1 cellular context compared by ENCODE assay signal in the genomic region with DNA sequence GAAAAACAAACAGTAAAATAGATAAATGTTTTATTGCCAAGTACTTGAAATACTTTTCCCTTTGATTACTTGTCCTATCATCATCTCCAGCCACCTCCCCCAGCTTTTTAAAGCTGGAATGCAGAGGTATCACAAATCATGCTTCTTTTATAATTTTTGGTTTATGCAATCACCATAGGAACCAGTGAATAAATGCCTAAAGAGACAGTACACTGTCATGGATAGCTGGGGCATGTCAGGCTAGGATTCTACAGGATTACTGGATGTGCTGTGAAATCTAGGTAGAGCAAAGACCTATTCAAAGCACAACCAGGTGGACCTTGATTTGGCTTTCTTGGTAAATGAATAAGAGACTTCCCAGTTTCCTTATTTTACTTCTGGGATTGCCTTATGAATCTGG.
TF ChIP-seq lines count a peak whose summit lies in the region.

No MANE protein-coding gene starts in this region.

TF ChIP-seq in SK-N-SH treated with all-trans-retinoic acid at 6 μM for 48 hours, 23 proteins besides CTCF, POLR2A, EP300 and RAD21 (continued from another document):
- TF ChIP-seq, protein P1, sequence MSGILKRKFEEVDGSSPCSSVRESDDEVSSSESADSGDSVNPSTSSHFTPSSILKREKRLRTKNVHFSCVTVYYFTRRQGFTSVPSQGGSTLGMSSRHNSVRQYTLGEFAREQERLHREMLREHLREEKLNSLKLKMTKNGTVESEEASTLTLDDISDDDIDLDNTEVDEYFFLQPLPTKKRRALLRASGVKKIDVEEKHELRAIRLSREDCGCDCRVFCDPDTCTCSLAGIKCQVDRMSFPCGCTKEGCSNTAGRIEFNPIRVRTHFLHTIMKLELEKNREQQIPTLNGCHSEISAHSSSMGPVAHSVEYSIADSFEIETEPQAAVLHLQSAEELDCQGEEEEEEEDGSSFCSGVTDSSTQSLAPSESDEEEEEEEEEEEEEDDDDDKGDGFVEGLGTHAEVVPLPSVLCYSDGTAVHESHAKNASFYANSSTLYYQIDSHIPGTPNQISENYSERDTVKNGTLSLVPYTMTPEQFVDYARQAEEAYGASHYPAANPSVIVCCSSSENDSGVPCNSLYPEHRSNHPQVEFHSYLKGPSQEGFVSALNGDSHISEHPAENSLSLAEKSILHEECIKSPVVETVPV (CRISPR knock-in tag; IDR thresholded peaks at IDR 0.05): no peak
- no peak for TF ChIP-seq RARB (CRISPR knock-in tag; IDR thresholded peaks at IDR 0.05)
